Comparison of ENCODE assay signal across 20 cellular contexts in genomic region chr2:149566652-149567051, GRCh38.
"Had no signal": no experiment of that assay in that cellular context is flagged by ENCODE, and none has a peak within 500 bp of the region (broad histone marks: within the 10 kb centered on the region; RNA-seq: fewer than 3 reads in every experiment).

No MANE protein-coding gene starts in this region.

- H3K9me3 ChIP-seq: gastrocnemius medialis, spleen, tibial nerve, upper lobe of right lung, vagina had no signal

- H3K27me3 Mint-ChIP-seq: stimulated activated memory B cell treated with anti-CD40 and anti-IgM and Interleukin-4, amounts not matched to agents 10 μg/mL and 1 μg/mL and 100 μg/mL, for 72 hours; stimulated activated naive CD8-positive, alpha-beta T cell treated with anti-CD3 and anti-CD28 coated beads, Interleukin-15, Interleukin-2, amounts not matched to agents 100 ng/mL and 50 ng/mL, for 24 hours had no signal

- H3K27ac ChIP-seq: gastrocnemius medialis, tibial nerve, upper lobe of right lung, vagina had no signal

- H3K27ac Mint-ChIP-seq: nephron; stimulated activated memory B cell treated with anti-CD40 and anti-IgM and Interleukin-4, amounts not matched to agents 10 μg/mL and 1 μg/mL and 100 μg/mL, for 72 hours; stimulated activated naive CD8-positive, alpha-beta T cell treated with anti-CD3 and anti-CD28 coated beads, Interleukin-15, Interleukin-2, amounts not matched to agents 100 ng/mL and 50 ng/mL, for 24 hours had no signal

- H3K4me3 Mint-ChIP-seq: immature natural killer cell; nephron; stimulated activated memory B cell treated with anti-CD40 and anti-IgM and Interleukin-4, amounts not matched to agents 10 μg/mL and 1 μg/mL and 100 μg/mL, for 72 hours; stimulated activated naive CD8-positive, alpha-beta T cell treated with anti-CD3 and anti-CD28 coated beads, Interleukin-15, Interleukin-2, amounts not matched to agents 100 ng/mL and 50 ng/mL, for 24 hours had no signal

- DNase-seq: cerebellar nuclear complex; dermis blood vessel endothelial cell; gastrocnemius medialis; immature natural killer cell; kidney; left cardiac atrium; left ventricle myocardium superior; posterior cingulate gyrus; spleen; stimulated activated CD4-positive, alpha-beta T cell treated with anti-CD3 and anti-CD28 coated beads, Interleukin-15, amount 100 ng/mL, for 24 hours; stimulated activated CD4-positive, alpha-beta T cell treated with anti-CD3 and anti-CD28 coated beads, Interleukin-1b, Interleukin-23, amount 100 ng/mL, for 48 hours; stimulated activated CD4-positive, alpha-beta T cell treated with anti-CD3 and anti-CD28 coated beads, Interleukin-4, amount 100 ng/mL, for 24 hours; upper lobe of right lung had no signal

- H3K27me3 ChIP-seq: gastrocnemius medialis, spleen, tibial nerve, upper lobe of right lung, vagina had no signal

- ATAC-seq: gastrocnemius medialis; left cardiac atrium; left ventricle myocardium superior; sciatic nerve; stimulated activated memory B cell treated with anti-CD40 and anti-IgM and Interleukin-4, amounts not matched to agents 10 μg/mL and 1 μg/mL and 100 μg/mL, for 72 hours; upper lobe of right lung had no signal

- H3K4me1 ChIP-seq: upper lobe of right lung, vagina had no signal

- H3K4me3 ChIP-seq: gastrocnemius medialis, lung, spleen, tibial nerve, upper lobe of right lung, vagina had no signal

- H3K4me1 Mint-ChIP-seq: stimulated activated memory B cell treated with anti-CD40 and anti-IgM and Interleukin-4, amounts not matched to agents 10 μg/mL and 1 μg/mL and 100 μg/mL, for 72 hours had no signal
